In the genomic region with DNA sequence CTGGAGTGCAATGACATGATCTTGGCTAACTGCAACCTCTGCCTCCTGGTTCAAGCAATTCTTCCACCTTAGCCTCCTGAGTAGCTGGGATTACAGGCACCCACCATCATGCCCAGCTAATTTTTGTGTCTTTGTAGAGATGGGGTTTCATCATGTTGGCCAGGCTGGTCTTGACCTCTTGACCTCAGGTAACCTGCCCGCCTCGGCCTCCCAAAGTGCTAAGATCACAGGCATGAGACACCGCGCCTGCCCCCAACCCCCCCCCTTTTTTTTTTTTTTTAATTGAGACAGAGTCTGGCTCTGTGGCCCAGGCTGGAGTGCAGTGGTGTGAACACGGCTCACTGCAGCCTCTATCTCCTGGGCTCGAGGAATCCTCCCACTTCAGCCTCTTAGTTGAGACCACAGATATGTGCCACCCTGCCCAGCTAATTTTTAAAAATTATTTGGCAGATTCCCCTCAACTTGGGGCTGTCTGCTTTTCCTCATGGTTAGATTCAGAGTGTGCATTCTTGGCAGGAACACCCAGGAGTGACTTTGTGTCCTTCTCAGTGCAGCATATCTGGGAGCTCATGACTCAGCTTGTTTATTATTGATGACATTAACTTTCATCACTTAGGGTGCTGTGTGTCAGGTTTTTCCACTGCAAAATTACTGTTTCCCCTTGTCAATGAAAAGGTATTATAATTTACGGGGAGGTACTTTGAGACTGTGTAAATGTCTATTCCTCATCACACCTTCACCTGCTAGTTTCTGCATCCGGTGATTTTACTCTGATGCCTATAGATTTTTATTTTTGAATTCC, we compare ENCODE assay signal across 16 cellular contexts.
"Had no signal": no experiment of that assay in that cellular context is flagged by ENCODE, and none has a peak within 500 bp of the region (broad histone marks: within the 10 kb centered on the region; RNA-seq: fewer than 3 reads in every experiment).

No MANE protein-coding gene starts in this region.

- H3K4me1 ChIP-seq: ascending aorta, gastroesophageal sphincter, left lung, prostate gland, upper lobe of left lung had no signal

- H3K27me3 ChIP-seq: ascending aorta, gastroesophageal sphincter, left lung, right lobe of liver, upper lobe of left lung had no signal

- H3K36me3 Mint-ChIP-seq: natural killer cell treated with Interleukin-12 subunit alpha and Interleukin-12 subunit beta and Interleukin-15 and Interleukin-18, amount 100 ng/mL, for 72 hours had no signal

- H3K4me3 Mint-ChIP-seq: activated CD4-positive, alpha-beta memory T cell treated with anti-CD3 and anti-CD28 coated beads for 36 hours; activated naive CD8-positive, alpha-beta T cell treated with anti-CD3 and anti-CD28 coated beads for 36 hours; memory B cell; natural killer cell treated with Interleukin-12 subunit alpha and Interleukin-12 subunit beta and Interleukin-15 and Interleukin-18, amount 100 ng/mL, for 72 hours; T-helper 2 cell treated with Interferon-gamma antibody and Interleukin-4, amounts not matched to agents 5 μg/mL and 100 μg/mL, for 36 hours had no signal

- H3K9me3 ChIP-seq: ascending aorta, gastroesophageal sphincter, left lung, prostate gland, right lobe of liver, upper lobe of left lung had no signal

- H3K27ac Mint-ChIP-seq: activated CD4-positive, alpha-beta memory T cell treated with anti-CD3 and anti-CD28 coated beads for 36 hours; activated naive CD8-positive, alpha-beta T cell treated with anti-CD3 and anti-CD28 coated beads for 36 hours; memory B cell; T-helper 2 cell treated with Interferon-gamma antibody and Interleukin-4, amounts not matched to agents 5 μg/mL and 100 μg/mL, for 36 hours had no signal

- H3K4me3 ChIP-seq: ascending aorta, gastroesophageal sphincter, left lung, prostate gland, right lobe of liver, upper lobe of left lung had no signal

- ATAC-seq: gastroesophageal sphincter; left lung; natural killer cell treated with Interleukin-12 subunit alpha and Interleukin-12 subunit beta and Interleukin-15 and Interleukin-18, amount 100 ng/mL, for 72 hours had no signal

- H3K36me3 ChIP-seq: ascending aorta, prostate gland had no signal

- H3K27ac ChIP-seq: ascending aorta, gastroesophageal sphincter, left lung, prostate gland, right lobe of liver, upper lobe of left lung had no signal

- H3K27me3 Mint-ChIP-seq: activated CD4-positive, alpha-beta memory T cell treated with anti-CD3 and anti-CD28 coated beads for 36 hours; activated naive CD8-positive, alpha-beta T cell treated with anti-CD3 and anti-CD28 coated beads for 36 hours; memory B cell; natural killer cell treated with Interleukin-12 subunit alpha and Interleukin-12 subunit beta and Interleukin-15 and Interleukin-18, amount 100 ng/mL, for 72 hours had no signal

- H3K9me3 Mint-ChIP-seq: activated CD4-positive, alpha-beta memory T cell treated with anti-CD3 and anti-CD28 coated beads for 36 hours; activated naive CD8-positive, alpha-beta T cell treated with anti-CD3 and anti-CD28 coated beads for 36 hours; memory B cell; natural killer cell treated with Interleukin-12 subunit alpha and Interleukin-12 subunit beta and Interleukin-15 and Interleukin-18, amount 100 ng/mL, for 72 hours; T-helper 2 cell treated with Interferon-gamma antibody and Interleukin-4, amounts not matched to agents 5 μg/mL and 100 μg/mL, for 36 hours had no signal

- DNase-seq: activated CD4-positive, alpha-beta memory T cell treated with anti-CD3 and anti-CD28 coated beads for 36 hours; activated CD4-positive, alpha-beta T cell treated with anti-CD3 and anti-CD28 coated beads for 1 hour; activated gamma-delta T cell treated with Interleukin-2 at 50 U/mL for 16 hours; activated naive CD8-positive, alpha-beta T cell treated with anti-CD3 and anti-CD28 coated beads for 36 hours; activated T-cell treated with anti-CD3 and anti-CD28 coated beads, Interleukin-2, amount 50 U/mL, for 48 hours; left lung; occipital lobe; right lobe of liver; stimulated activated naive CD4-positive, alpha-beta T cell; upper lobe of left lung had no signal

- H3K4me1 Mint-ChIP-seq: activated naive CD8-positive, alpha-beta T cell treated with anti-CD3 and anti-CD28 coated beads for 36 hours had no signal
